ENCODE assay signal across 9 cellular contexts in the genomic region with DNA sequence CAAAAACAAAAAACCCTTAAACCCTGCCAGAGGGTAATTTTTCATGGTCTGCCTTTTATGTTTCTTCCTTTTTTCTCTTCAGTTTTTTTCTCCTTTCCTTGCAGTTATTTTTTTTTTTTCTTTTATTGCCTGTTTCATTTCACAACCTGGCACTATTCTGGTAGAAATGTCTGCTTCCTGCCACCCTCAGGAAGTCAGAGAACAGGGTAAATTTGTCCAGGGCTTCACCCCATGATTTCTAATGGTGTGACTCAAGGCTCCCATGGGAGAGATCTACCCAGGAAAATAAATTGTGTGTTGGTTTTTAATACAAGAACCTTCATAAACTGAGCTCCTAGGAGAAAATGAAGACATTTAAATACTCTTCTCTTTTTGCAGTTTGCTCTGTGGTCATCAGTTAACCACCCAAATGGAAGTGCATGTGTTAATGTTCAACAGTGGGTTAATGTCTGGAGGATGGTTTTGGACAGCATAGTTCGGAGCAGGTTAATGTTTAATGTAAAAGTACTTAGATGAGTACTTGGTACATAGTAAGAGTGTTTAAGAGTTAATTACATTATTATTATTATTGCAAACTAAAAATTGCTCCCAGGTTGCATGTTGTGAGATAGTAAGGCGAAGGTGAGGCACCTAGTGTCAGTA. TPM values are rescaled to one million over a fixed set of nuclear protein-coding genes. Genes with fewer than 3 reads are reported as not detected.
A peak's percentile ranks its signal among the peaks of the same experiment; 100 is the strongest.
DNase-seq lines count a peak whose midpoint lies in the region; ATAC-seq, FAIRE-seq and TF ChIP-seq lines count a peak whose summit lies in the region.
"Had no signal": no experiment of that assay in that cellular context is flagged by ENCODE, and none has a peak within 500 bp of the region (broad histone marks: within the 10 kb centered on the region; RNA-seq: fewer than 3 reads in every experiment).

No MANE protein-coding gene starts in this region.

- DNase-seq in endothelial cell of umbilical vein (ENCODE audit: low read depth, low spot score) (peak; percentile 40), stromal cell of bone marrow (ENCODE audit: low read depth) (peak; percentile 70), D721Med (ENCODE audit: insufficient read length, low spot score) (no peak), NCI-H1048 (lab: John Stamatoyannopoulos, UW) (no peak), caudate nucleus (lab: John Stamatoyannopoulos, UW) (no peak), hepatic stellate cell (ENCODE audit: low spot score) (no peak)
- DNase-seq: T-helper 9 cell had no signal

- no TSS peak for BruUV-seq in endothelial cell of umbilical vein (replicated peaks; lab: Mats Ljungman, UMichigan)

- H3K36me3 ChIP-seq in endothelial cell of umbilical vein (ENCODE audit: control insufficient read depth in 2 of 2, extremely low read depth in 1 of 2, insufficient read depth in 2 of 2, low read length in 2 of 2): no peaks in the 10 kb centered on the region

- no peak overlapping the region for H3K4me3 ChIP-seq in endothelial cell of umbilical vein (replicated peaks in 1 of 3; ENCODE audit: insufficient read depth in 1 of 3, low read depth in 1 of 3, low read length in 3 of 3)

- H3K27me3 ChIP-seq in endothelial cell of umbilical vein (ENCODE audit: control insufficient read depth in 2 of 2, insufficient read depth in 2 of 2, low read length in 2 of 2): no peaks in the 10 kb centered on the region

- intact Hi-C loops in endothelial cell of umbilical vein (cut with micrococcal nuclease): no loop called here

- CTCF ChIA-PET in endothelial cell of umbilical vein (lab: Charles Lee): interaction anchor here (1.1 to 1.5 kb wide), 2 partner anchors 45 to 120 kb away, joined by 3 read pairs; no protein-coding TSS in a partner anchor

- no peaks in the 10 kb centered on the region for H3K9me3 ChIP-seq in endothelial cell of umbilical vein (replicated peaks; ENCODE audit: control insufficient read depth, insufficient read depth, low read length)

- no peak for FAIRE-seq in endothelial cell of umbilical vein (lab: Jason Lieb, UNC)
- no peak for FAIRE-seq in D721Med (lab: Jason Lieb, UNC)

- no peak overlapping the region for H3K9ac ChIP-seq in endothelial cell of umbilical vein (replicated peaks; ENCODE audit: extremely low read depth, insufficient read depth, low read length)

- H3K27ac ChIP-seq in endothelial cell of umbilical vein (ENCODE audit: insufficient read depth, low read depth, low read length) (no peak overlapping the region), caudate nucleus (ENCODE audit: low read depth, low read length) (no peak overlapping the region)

- H3K4me2 ChIP-seq in endothelial cell of umbilical vein (ENCODE audit: insufficient read depth, low read length): no peak overlapping the region

- POLR2A ChIA-PET in endothelial cell of umbilical vein (lab: Charles Lee): no interaction called here

- no peak overlapping the region for H2AFZ ChIP-seq in endothelial cell of umbilical vein (ENCODE audit: low read depth, low read length)

- ATAC-seq in GM19324 (IDR thresholded peaks at IDR 0.05; ENCODE audit: low FRiP score, unreplicated experiment): peak; percentile 58
- ATAC-seq in HG03095 (IDR thresholded peaks at IDR 0.05; ENCODE audit: unreplicated experiment): peak; percentile 82

- H3K4me1 ChIP-seq in endothelial cell of umbilical vein (ENCODE audit: control insufficient read depth, extremely low read depth, insufficient read depth, low read length): peaks cover 3% of the 10 kb centered on the region

- TF ChIP-seq CTCF in endothelial cell of umbilical vein (IDR thresholded peaks at IDR 0.05; ENCODE audit: extremely low read depth in 1 of 2, insufficient read depth in 1 of 2, low read depth in 1 of 2, low read length in 2 of 2) (no peak), D721Med (IDR thresholded peaks at IDR 0.05; ENCODE audit: insufficient read depth, missing control alignments) (no peak)

- no peaks in the 10 kb centered on the region for H4K20me1 ChIP-seq in endothelial cell of umbilical vein (replicated peaks; ENCODE audit: control insufficient read depth, extremely low read depth, insufficient read depth, low read length)

- no peaks in the 10 kb centered on the region for H3K9me1 ChIP-seq in endothelial cell of umbilical vein (replicated peaks; ENCODE audit: control insufficient read depth, extremely low read depth, insufficient read depth, low read length)

- no peaks in the 10 kb centered on the region for H3K79me2 ChIP-seq in endothelial cell of umbilical vein (ENCODE audit: control insufficient read depth, insufficient read depth, low read length)

- no peak for TF ChIP-seq POLR2A in endothelial cell of umbilical vein (IDR thresholded peaks at IDR 0.05; ENCODE audit: low read depth, low read length)

- dilution Hi-C loops in endothelial cell of umbilical vein (cut with MboI; ENCODE audit: extremely low pct_ligation_motif_present, low sequenced_read_pairs): no loop called here

TF ChIP-seq in endothelial cell of umbilical vein, 7 proteins besides CTCF, POLR2A, EP300 and RAD21:
- TF ChIP-seq, protein P1, sequence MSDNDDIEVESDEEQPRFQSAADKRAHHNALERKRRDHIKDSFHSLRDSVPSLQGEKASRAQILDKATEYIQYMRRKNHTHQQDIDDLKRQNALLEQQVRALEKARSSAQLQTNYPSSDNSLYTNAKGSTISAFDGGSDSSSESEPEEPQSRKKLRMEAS (IDR thresholded peaks at IDR 0.05; ENCODE audit: insufficient read depth, insufficient read length): no peak
- TF ChIP-seq POLR2AphosphoS5 (IDR thresholded peaks at IDR 0.05; ENCODE audit: insufficient read depth, low read depth, low read length) (no peak), JUN (IDR thresholded peaks at IDR 0.05; ENCODE audit: borderline replicate concordance, insufficient read depth, insufficient read length, low read depth) (no peak), FOS (IDR thresholded peaks at IDR 0.05; ENCODE audit: borderline replicate concordance, insufficient read depth, low read length) (no peak), MYC (IDR thresholded peaks at IDR 0.05; ENCODE audit: low read depth, low read length) (no peak), GATA2 (IDR thresholded peaks at IDR 0.05; ENCODE audit: insufficient read depth, insufficient read length, low read depth, low read length) (no peak), EZH2 (IDR thresholded peaks at IDR 0.05; ENCODE audit: borderline replicate concordance, low read depth, low read length, severe bottlenecking) (no peak)
TF ChIP-seq in endothelial cell of umbilical vein: peak in this region for 0.

RNA-seq across cellular contexts. Expression of a gene that starts 45.9 kb away (rescaled TPM):
- 25.7 and 27.1 TPM in 2 replicates for total RNA-seq in endothelial cell of umbilical vein
- polyA plus RNA-seq in endothelial cell of umbilical vein: 5.9 and 6.9 TPM in 2 replicates
- polyA plus RNA-seq in endothelial cell of umbilical vein (2011; cell fraction: cytosol; rRNA removed): 8.8 and 9.0 TPM in 2 replicates
- 20.6 and 21.6 TPM in 2 replicates for polyA plus RNA-seq in endothelial cell of umbilical vein (2011; cell fraction: nucleus; rRNA removed)
- 10.4 and 16.7 TPM in 2 replicates for polyA plus RNA-seq in endothelial cell of umbilical vein (2012)
- 20.0 and 23.6 TPM in 2 replicates for polyA minus RNA-seq in endothelial cell of umbilical vein
- polyA minus RNA-seq in endothelial cell of umbilical vein (2011; cell fraction: cytosol; rRNA and poly(A)+ RNA removed): not detected
- 21.5 and 22.7 TPM in 2 replicates for polyA minus RNA-seq in endothelial cell of umbilical vein (2011; cell fraction: nucleus; rRNA and poly(A)+ RNA removed)

Comparison
In these comparisons a context has a peak if more than half of its experiments do, and no peak if none do; other contexts are left out.
1. DNase-seq: peak in endothelial cell of umbilical vein (single experiment) and stromal cell of bone marrow (single experiment); none in D721Med (single experiment), NCI-H1048 (single experiment), caudate nucleus (0 of 61) and hepatic stellate cell (single experiment).